Comparison of ENCODE assay signal across 1 cellular context in genomic region chr14:96888158-96888557, GRCh38.
TF ChIP-seq lines count a peak whose summit lies in the region.

No MANE protein-coding gene starts in this region.

TF ChIP-seq in WTC11, 78 proteins besides CTCF, POLR2A, EP300 and RAD21 (continued from another document):
- TF ChIP-seq AR (CRISPR knock-in tag; IDR thresholded peaks at IDR 0.05) = no peak
- TF ChIP-seq CREB1 (CRISPR knock-in tag; IDR thresholded peaks at IDR 0.05) = no peak
TF ChIP-seq in WTC11: peak in this region for 0.
